In genomic region chr13:110528371-110528770, GRCh38 we compare ENCODE assay signal across 14 cellular contexts. TPM values are rescaled to one million over a fixed set of nuclear protein-coding genes. Genes with fewer than 3 reads are reported as not detected.
DNase-seq lines count a peak whose midpoint lies in the region; ATAC-seq and TF ChIP-seq lines count a peak whose summit lies in the region.
"Had no signal": no experiment of that assay in that cellular context is flagged by ENCODE, and none has a peak within 500 bp of the region (broad histone marks: within the 10 kb centered on the region; RNA-seq: fewer than 3 reads in every experiment).

No MANE protein-coding gene starts in this region.

- peaks cover 54% of the 10 kb centered on the region for H3K4me1 Mint-ChIP-seq in GM23338
- peaks cover 22% of the 10 kb centered on the region for H3K4me1 Mint-ChIP-seq in CD8-positive, alpha-beta T cell (ENCODE audit: low read depth)

- peaks cover 7% of the 10 kb centered on the region for H3K27me3 Mint-ChIP-seq in GM23338 (ENCODE audit: insufficient read depth, low read depth, poor library complexity)
- H3K27me3 Mint-ChIP-seq in CD8-positive, alpha-beta T cell (ENCODE audit: low read depth): peaks cover 2% of the 10 kb centered on the region
- H3K27me3 Mint-ChIP-seq: type B pancreatic cell had no signal

- H3K27me3 ChIP-seq in GM23338 (ENCODE audit: insufficient read depth) (no peaks in the 10 kb centered on the region), sigmoid colon (no peaks in the 10 kb centered on the region)
- no peaks in the 10 kb centered on the region for H3K27me3 ChIP-seq in CD8-positive, alpha-beta T cell (ENCODE audit: insufficient read depth, low read length)

- H3K4me2 ChIP-seq in GM23338: no peak overlapping the region

- no peaks in the 10 kb centered on the region for H3F3A ChIP-seq in GM23338 (replicated peaks; ENCODE audit: low read depth)

- H3K4me3 Mint-ChIP-seq in GM23338: no peak overlapping the region
- no peak overlapping the region for H3K4me3 Mint-ChIP-seq in CD8-positive, alpha-beta T cell
- H3K4me3 Mint-ChIP-seq: activated T-cell treated with anti-CD3 and anti-CD28 coated beads, Interleukin-2, amount 50 U/mL, for 72 hours; central memory CD8-positive, alpha-beta T cell; type B pancreatic cell had no signal

- intact Hi-C loops in sigmoid colon (cut with DNase I): no loop called here
- intact Hi-C loops in CD8-positive, alpha-beta T cell (cut with DNase I, micrococcal nuclease): no loop called here

- H4K20me1 ChIP-seq in GM23338 (replicated peaks; ENCODE audit: insufficient read depth): no peaks in the 10 kb centered on the region; the same call in 1 of the 2 replicates

- no peaks in the 10 kb centered on the region for H3K9me3 ChIP-seq in sigmoid colon
- no peaks in the 10 kb centered on the region for H3K9me3 ChIP-seq in CD8-positive, alpha-beta T cell (ENCODE audit: low read length)

- no peak for TF ChIP-seq POLR2A in sigmoid colon (IDR thresholded peaks at IDR 0.05)

- CTCF ChIA-PET in CD8-positive, alpha-beta T cell (lab: Charles Lee): no interaction called here

- ATAC-seq in GM23338: no peak
- no peak for ATAC-seq in CD8-positive, alpha-beta T cell
- ATAC-seq: activated T-cell treated with anti-CD3 and anti-CD28 coated beads, Interleukin-2, amount 50 U/mL, for 72 hours; PC-3 had no signal

- POLR2A ChIA-PET in CD8-positive, alpha-beta T cell (lab: Charles Lee): no interaction called here

- TF ChIP-seq EP300 in sigmoid colon (IDR thresholded peaks at IDR 0.05): peak in 2 of 4 donors; percentile 77 to 81

- H3K4me1 ChIP-seq in GM23338 (ENCODE audit: insufficient read depth) (peaks cover 30% of the 10 kb centered on the region), sigmoid colon (peaks cover 0 to 64% (median 34%) of the 10 kb centered on the region in 4 donors)
- peaks cover 20% of the 10 kb centered on the region for H3K4me1 ChIP-seq in CD8-positive, alpha-beta T cell (ENCODE audit: insufficient read depth, low read length)

- H3K36me3 Mint-ChIP-seq in GM23338 (ENCODE audit: low read depth): peaks cover 8% of the 10 kb centered on the region; the same call in 2 of the 3 replicates
- no peaks in the 10 kb centered on the region for H3K36me3 Mint-ChIP-seq in CD8-positive, alpha-beta T cell
- H3K36me3 Mint-ChIP-seq: type B pancreatic cell had no signal

- H3K4me3 ChIP-seq in GM23338 (no peak overlapping the region), fibroblast of pulmonary artery (replicated peaks; ENCODE audit: low read depth, low read length) (no peak overlapping the region), sigmoid colon (no peak overlapping the region), foreskin fibroblast (ENCODE audit: low read depth in 1 of 2, low read length in 2 of 2) (no peak overlapping the region)
- no peak overlapping the region for H3K4me3 ChIP-seq in CD8-positive, alpha-beta T cell (ENCODE audit: low read depth, low read length)

- no peak overlapping the region for H3K27ac Mint-ChIP-seq in GM23338
- no peak overlapping the region for H3K27ac Mint-ChIP-seq in CD8-positive, alpha-beta T cell
- H3K27ac Mint-ChIP-seq: activated T-cell treated with anti-CD3 and anti-CD28 coated beads, Interleukin-2, amount 50 U/mL, for 72 hours had no signal

- H3K27ac ChIP-seq in GM23338 (ENCODE audit: low read depth): peak overlapping the region; percentile 84; the same call in 1 of the 2 replicates
- peak overlapping the region; percentile 23 to 74 (median 64) for H3K27ac ChIP-seq in sigmoid colon
- H3K27ac ChIP-seq in CD8-positive, alpha-beta T cell (ENCODE audit: low read depth, low read length): no peak overlapping the region
- H3K27ac ChIP-seq: C4-2B had no signal

- DNase-seq in GM23338 (ENCODE audit: low spot score) (no peak), RPMI7951 (ENCODE audit: low read depth) (peak; percentile 21), fibroblast of pulmonary artery (ENCODE audit: low read depth) (peak; percentile 83), sigmoid colon (peak; percentile 49), NCI-H1048 (lab: John Stamatoyannopoulos, UW) (no peak), foreskin fibroblast (no peak), NCI-H748 treated with DMSO at 0.1 percent for 48 hours (lab: John Stamatoyannopoulos, UW) (no peak)
- no peak for DNase-seq in CD8-positive, alpha-beta T cell
- DNase-seq: activated T-cell treated with anti-CD3 and anti-CD28 coated beads, Interleukin-2, amount 50 U/mL, for 72 hours; NCI-H1930; PC-3 had no signal

- WGBS in sigmoid colon, 2 donors: 72 to 85% methylated on average over 5 of the region's 5 CpGs

- H3K9me3 Mint-ChIP-seq in GM23338: peaks cover 3% of the 10 kb centered on the region; the same call in 1 of the 3 replicates
- no peaks in the 10 kb centered on the region for H3K9me3 Mint-ChIP-seq in CD8-positive, alpha-beta T cell
- H3K9me3 Mint-ChIP-seq: activated T-cell treated with anti-CD3 and anti-CD28 coated beads, Interleukin-2, amount 50 U/mL, for 72 hours; central memory CD8-positive, alpha-beta T cell; type B pancreatic cell had no signal

- no peak overlapping the region for H2AFZ ChIP-seq in GM23338

- H3K9me2 ChIP-seq in GM23338 (ENCODE audit: insufficient read depth): no peaks in the 10 kb centered on the region

- no peak for TF ChIP-seq CTCF in GM23338 (conservative IDR thresholded peaks at IDR 0.05; ENCODE audit: low read depth in 2 of 2)
- TF ChIP-seq CTCF in fibroblast of pulmonary artery (IDR thresholded peaks at IDR 0.05; ENCODE audit: low read length, missing control alignments): no peak
- TF ChIP-seq CTCF in sigmoid colon (IDR thresholded peaks at IDR 0.05): no peak
- TF ChIP-seq CTCF in foreskin fibroblast (IDR thresholded peaks at IDR 0.05; ENCODE audit: low read depth, low read length): no peak
- no peak for TF ChIP-seq CTCF in CD8-positive, alpha-beta T cell (IDR thresholded peaks at IDR 0.05)

- no peaks in the 10 kb centered on the region for H3K36me3 ChIP-seq in GM23338 (ENCODE audit: insufficient read depth)
- H3K36me3 ChIP-seq in sigmoid colon: peaks cover 0 to 4% (median 0%) of the 10 kb centered on the region in 4 donors
- no peaks in the 10 kb centered on the region for H3K36me3 ChIP-seq in CD8-positive, alpha-beta T cell (ENCODE audit: insufficient read depth, low read length)

- peaks cover 44% of the 10 kb centered on the region for H3K79me2 ChIP-seq in GM23338 (replicated peaks; ENCODE audit: insufficient read depth)

TF ChIP-seq in GM23338, 12 proteins besides CTCF, POLR2A, EP300 and RAD21 (continues in another document):
- TF ChIP-seq CREB1 (CRISPR knock-in tag; IDR thresholded peaks at IDR 0.05; ENCODE audit: low read depth) (no peak), STAT1 (IDR thresholded peaks at IDR 0.05; ENCODE audit: unreplicated experiment) (no peak), ETS1 (IDR thresholded peaks at IDR 0.05) (no peak), EZH2 (IDR thresholded peaks at IDR 0.05; ENCODE audit: low read depth, unreplicated experiment) (no peak), ZNF331 (CRISPR knock-in tag; IDR thresholded peaks at IDR 0.05; ENCODE audit: low read depth) (no peak), ZNF114 (CRISPR knock-in tag; IDR thresholded peaks at IDR 0.05) (no peak)

RNA-seq across cellular contexts. Expression of gene RAB20, which starts 33.2 kb away (rescaled TPM):
- 26.6 and 32.1 TPM in 2 replicates for total RNA-seq in GM23338 (2014; rRNA removed; shearing (Covaris generic))
- 11.8 and 12.3 TPM in 2 replicates for polyA plus RNA-seq in GM23338 (2016; fragmentation: Nextera tagmentation; extraction: Ambion mirVana)
- 16.6 and 21.8 TPM in 2 replicates for total RNA-seq in RPMI7951 (2014; rRNA removed; shearing (Covaris generic))
- 10 to 100 TPM in 3 of 4 donors, 1 to 10 TPM in 1; 6.9 to 21.3 (median 15.1) TPM for total RNA-seq in sigmoid colon
- 10 to 100 TPM; 48.8 to 61.7 (median 59.5) TPM for polyA plus RNA-seq in sigmoid colon
- total RNA-seq in CD8-positive, alpha-beta T cell: 1 to 10 TPM; 1.2 to 1.3 TPM

Comparison
In these comparisons a context has a peak if more than half of its experiments do, and no peak if none do; other contexts are left out.
1. DNase-seq: peak in RPMI7951 (single experiment), fibroblast of pulmonary artery (single experiment) and sigmoid colon (single experiment); none in GM23338 (single experiment), NCI-H1048 (single experiment), foreskin fibroblast (0 of 2), CD8-positive, alpha-beta T cell (0 of 7) and NCI-H748 treated with DMSO at 0.1 percent for 48 hours (single experiment).